ENCODE assay signal across 22 cellular contexts in the genomic region with DNA sequence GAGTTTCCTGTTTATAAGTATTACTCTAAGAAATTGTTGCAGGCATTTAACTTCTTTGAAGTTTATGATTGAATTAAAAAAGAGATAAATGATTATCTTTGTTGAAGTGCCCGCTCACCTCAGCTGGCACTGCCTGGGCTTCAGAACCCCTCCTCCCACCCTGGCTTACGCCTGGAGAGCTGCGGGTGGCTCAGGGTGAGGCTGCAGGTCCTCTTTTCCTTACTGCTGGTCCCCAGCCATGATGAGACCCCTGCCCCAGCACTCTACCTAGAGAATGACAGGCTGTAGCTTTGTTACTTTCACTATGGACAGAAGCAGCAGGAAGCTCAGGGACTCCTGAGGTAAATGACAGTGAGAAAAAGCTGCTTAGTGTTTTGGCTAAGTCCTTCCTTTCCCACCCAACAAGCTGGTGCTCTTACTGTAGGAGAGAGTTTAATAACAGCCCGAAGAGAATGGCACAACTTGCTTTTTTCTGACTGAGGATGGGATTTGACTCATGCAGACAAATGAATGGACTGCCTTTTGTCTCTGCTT.
DNase-seq lines count a peak whose midpoint lies in the region; ATAC-seq, FAIRE-seq and TF ChIP-seq lines count a peak whose summit lies in the region.
"Had no signal": no experiment of that assay in that cellular context is flagged by ENCODE, and none has a peak within 500 bp of the region (broad histone marks: within the 10 kb centered on the region; RNA-seq: fewer than 3 reads in every experiment).

No MANE protein-coding gene starts in this region.

- H3K18ac ChIP-seq in trophoblast cell (ENCODE audit: low read length): no peak overlapping the region

- H3K9ac ChIP-seq in kidney (ENCODE audit: low read length in 2 of 2): no peak overlapping the region
- no peak overlapping the region for H3K9ac ChIP-seq in trophoblast cell (ENCODE audit: low read length)
- H3K9ac ChIP-seq: BLaER1 had no signal

- H3K79me2 ChIP-seq in trophoblast cell (ENCODE audit: control insufficient read depth, insufficient read depth, low read length, poor library complexity): no peaks in the 10 kb centered on the region

- H3K9me3 ChIP-seq in HEK293 (ENCODE audit: control insufficient read depth, insufficient read depth, low read depth, low read length) (no peaks in the 10 kb centered on the region), WERI-Rb-1 (ENCODE audit: severe bottlenecking) (no peaks in the 10 kb centered on the region), kidney (ENCODE audit: control insufficient read depth in 1 of 2, low read length in 2 of 2) (no peaks in the 10 kb centered on the region), trophoblast cell (ENCODE audit: insufficient read depth, low read depth, low read length) (no peaks in the 10 kb centered on the region)
- no peaks in the 10 kb centered on the region for H3K9me3 ChIP-seq in CD4-positive, alpha-beta T cell (ENCODE audit: control insufficient read depth, low read length)
- H3K9me3 ChIP-seq: BLaER1, Peyer's patch had no signal

- no peak overlapping the region for H3K27ac ChIP-seq in HEK293 (ENCODE audit: extremely low read depth, low read depth, low read length)
- peak overlapping the region; percentile 45 for H3K27ac ChIP-seq in WERI-Rb-1
- H3K27ac ChIP-seq in kidney (ENCODE audit: low read depth in 2 of 2, low read length in 2 of 2): no peak overlapping the region
- H3K27ac ChIP-seq in substantia nigra (ENCODE audit: low read depth, low read length, poor library complexity, severe bottlenecking): peak overlapping the region; percentile 78
- H3K27ac ChIP-seq in trophoblast cell (ENCODE audit: low read depth, low read length): no peak overlapping the region
- no peak overlapping the region for H3K27ac ChIP-seq in CD4-positive, alpha-beta T cell (ENCODE audit: low read depth, low read length)
- H3K27ac ChIP-seq: BLaER1, Peyer's patch had no signal

- peak; percentile 40 for DNase-seq in WERI-Rb-1
- DNase-seq in kidney: peak; percentile 32
- DNase-seq in substantia nigra (lab: John Stamatoyannopoulos, UW): no peak
- DNase-seq in trophoblast cell: no peak
- no peak for DNase-seq in CD4-positive, alpha-beta T cell
- DNase-seq: Calu3; CD8-positive, alpha-beta T cell; DMS153; Kasumi-1; NCI-H187 treated with DMSO at 0.1 percent for 48 hours; NCI-H2107; NCI-H226; NCI-H510A treated with DMSO at 0.1 percent for 48 hours; NCI-H748 treated with DMSO at 0.1 percent for 48 hours; Peyer's patch had no signal

- H3K36me3 Mint-ChIP-seq in CD4-positive, alpha-beta T cell (ENCODE audit: low read depth): no peaks in the 10 kb centered on the region
- H3K36me3 Mint-ChIP-seq: CD8-positive, alpha-beta T cell had no signal

- no peaks in the 10 kb centered on the region for H3K27me3 ChIP-seq in WERI-Rb-1 (ENCODE audit: insufficient read depth, low read depth, severe bottlenecking)
- no peaks in the 10 kb centered on the region for H3K27me3 ChIP-seq in trophoblast cell (ENCODE audit: insufficient read depth, low read length)
- H3K27me3 ChIP-seq in CD4-positive, alpha-beta T cell (ENCODE audit: control insufficient read depth, insufficient read depth, low read length): no peaks in the 10 kb centered on the region
- H3K27me3 ChIP-seq: Peyer's patch had no signal

- no CpG with 5 or more reads among the region's 4 CpGs for WGBS in trophoblast cell (ENCODE audit: extremely low coverage, insufficient coverage, insufficient read length)

- TF ChIP-seq CTCF in HEK293 (tag by site-specific recombination; IDR thresholded peaks at IDR 0.05) (no peak), WERI-Rb-1 (IDR thresholded peaks at IDR 0.05; ENCODE audit: low read depth, low read length) (no peak), kidney (IDR thresholded peaks at IDR 0.05; ENCODE audit: borderline replicate concordance, extremely low read depth, insufficient read depth) (no peak)
- TF ChIP-seq CTCF in CD4-positive, alpha-beta T cell (IDR thresholded peaks at IDR 0.05): no peak

- no peak for FAIRE-seq in kidney (lab: Jason Lieb, UNC)
- FAIRE-seq: GM12892, H1 had no signal

- H3K4me1 ChIP-seq in HEK293 (ENCODE audit: control insufficient read depth, insufficient read depth, low read length): peaks cover 11% of the 10 kb centered on the region
- H3K4me1 ChIP-seq in kidney (ENCODE audit: control insufficient read depth in 1 of 2, insufficient read depth in 1 of 2, low read depth in 1 of 2, low read length in 2 of 2): peaks cover 4 to 11% of the 10 kb centered on the region in 2 donors
- H3K4me1 ChIP-seq in trophoblast cell (ENCODE audit: control insufficient read depth in 1 of 2, insufficient read depth in 2 of 2, low read length in 2 of 2): peaks cover 2 to 5% of the 10 kb centered on the region in 2 experiments

- H2BK12ac ChIP-seq in trophoblast cell (ENCODE audit: low read length): no peak overlapping the region

- H3K4me2 ChIP-seq in trophoblast cell (ENCODE audit: low read length): no peak overlapping the region
- H3K4me2 ChIP-seq: BLaER1 had no signal

- H2AFZ ChIP-seq in trophoblast cell (ENCODE audit: insufficient read depth, low read length, poor library complexity): no peak overlapping the region

- no peak overlapping the region for H4K91ac ChIP-seq in trophoblast cell (ENCODE audit: low read depth, low read length)

- peaks cover 4% of the 10 kb centered on the region for H3K27me3 Mint-ChIP-seq in CD4-positive, alpha-beta T cell

- H3K4ac ChIP-seq in trophoblast cell (ENCODE audit: low read depth, low read length): no peak overlapping the region

- no peak overlapping the region for H3K27ac Mint-ChIP-seq in CD4-positive, alpha-beta T cell
- H3K27ac Mint-ChIP-seq: CD8-positive, alpha-beta T cell had no signal

- H3K4me1 Mint-ChIP-seq in CD4-positive, alpha-beta T cell (ENCODE audit: low read depth): no peaks in the 10 kb centered on the region

- H3K14ac ChIP-seq in trophoblast cell (ENCODE audit: low read length): no peak overlapping the region

- no peaks in the 10 kb centered on the region for H3K36me3 ChIP-seq in HEK293 (ENCODE audit: control insufficient read depth in 2 of 2, insufficient read depth in 1 of 2, low read length in 2 of 2)
- no peaks in the 10 kb centered on the region for H3K36me3 ChIP-seq in WERI-Rb-1
- H3K36me3 ChIP-seq in kidney (ENCODE audit: control insufficient read depth in 1 of 2, insufficient read depth in 2 of 2, low read length in 2 of 2): no peaks in the 10 kb centered on the region
- H3K36me3 ChIP-seq in trophoblast cell (ENCODE audit: control insufficient read depth in 1 of 2, insufficient read depth in 2 of 2, low read length in 2 of 2): peaks cover 9 to 13% of the 10 kb centered on the region in 2 experiments
- H3K36me3 ChIP-seq: BLaER1, Peyer's patch had no signal

- H3K79me1 ChIP-seq in trophoblast cell (ENCODE audit: low read length): peaks cover 1% of the 10 kb centered on the region

- H2BK5ac ChIP-seq in trophoblast cell (ENCODE audit: low read depth, low read length, poor library complexity): no peak overlapping the region

- H3K9me3 Mint-ChIP-seq in CD4-positive, alpha-beta T cell: no peaks in the 10 kb centered on the region
- H3K9me3 Mint-ChIP-seq: CD8-positive, alpha-beta T cell had no signal

- H3K4me3 Mint-ChIP-seq in CD4-positive, alpha-beta T cell: no peak overlapping the region
- H3K4me3 Mint-ChIP-seq: CD8-positive, alpha-beta T cell had no signal

- POLR2A ChIA-PET in HEK293 (lab: Yijun Ruan, JAX): no interaction called here
- POLR2A ChIA-PET in CD4-positive, alpha-beta T cell (lab: Charles Lee): interaction anchor here (0.8 kb wide), 1 partner anchor 10 kb away, joined by 3 read pairs; no protein-coding TSS in a partner anchor

- H3K4me3 ChIP-seq in HEK293 (ENCODE audit: low read depth, low read length): no peak overlapping the region
- peak overlapping the region; percentile 16; the same call in 1 of the 2 replicates for H3K4me3 ChIP-seq in WERI-Rb-1 (ENCODE audit: low read depth, low read length)
- no peak overlapping the region for H3K4me3 ChIP-seq in kidney (ENCODE audit: low read length in 2 of 2)
- no peak overlapping the region for H3K4me3 ChIP-seq in trophoblast cell (ENCODE audit: low read depth, low read length)
- H3K4me3 ChIP-seq: BLaER1, Peyer's patch had no signal

- no peak overlapping the region for H2BK120ac ChIP-seq in trophoblast cell (ENCODE audit: insufficient read depth, low read length, poor library complexity)

- no peak overlapping the region for H4K8ac ChIP-seq in trophoblast cell (ENCODE audit: low read depth, low read length)

- H3K23ac ChIP-seq in trophoblast cell (ENCODE audit: low read length): no peak overlapping the region

- H4K12ac ChIP-seq in trophoblast cell (ENCODE audit: low read depth, low read length): no peak overlapping the region

- H2AK5ac ChIP-seq in trophoblast cell (ENCODE audit: low read length): no peak overlapping the region

- intact Hi-C loops in kidney (cut with DNase I): no loop called here
- intact Hi-C loops in CD4-positive, alpha-beta T cell (cut with DNase I, micrococcal nuclease): no loop called here

- CTCF ChIA-PET in HEK293 (lab: Yijun Ruan, JAX): no interaction called here
- CTCF ChIA-PET in CD4-positive, alpha-beta T cell (lab: Charles Lee): no interaction called here

- ATAC-seq in CD4-positive, alpha-beta T cell (ENCODE audit: poor library complexity): no peak
- ATAC-seq in GM19463 (IDR thresholded peaks at IDR 0.05; ENCODE audit: unreplicated experiment): no peak
- ATAC-seq: CD8-positive, alpha-beta T cell; HCT116; SK-N-SH treated with all-trans-retinoic acid at 6 μM for 48 hours had no signal

TF ChIP-seq in HEK293, 187 proteins besides CTCF, POLR2A, EP300 and RAD21:
- no peak for TF ChIP-seq ZNF654 (tag by site-specific recombination; IDR thresholded peaks at IDR 0.05; ENCODE audit: low read depth)
- peak; percentile 54; the same call in 1 of the 2 replicates for TF ChIP-seq PRDM1 (tag by site-specific recombination; IDR thresholded peaks at IDR 0.05)
- TF ChIP-seq ZNF600 (tag by site-specific recombination; IDR thresholded peaks at IDR 0.05): peak; percentile 29; the same call in 1 of the 2 replicates

Comparison
In these comparisons a context has a peak if more than half of its experiments do, and no peak if none do; other contexts are left out.
1. H3K27ac ChIP-seq: peak in WERI-Rb-1 (single experiment) and substantia nigra (single experiment); none in HEK293 (single experiment), kidney (0 of 2), trophoblast cell (single experiment) and CD4-positive, alpha-beta T cell (single experiment).
2. DNase-seq: peak in WERI-Rb-1 (single experiment) and kidney (single experiment); none in substantia nigra (0 of 49), trophoblast cell (0 of 2) and CD4-positive, alpha-beta T cell (0 of 10).